26 cellular contexts compared by ENCODE assay signal in the genomic region with DNA sequence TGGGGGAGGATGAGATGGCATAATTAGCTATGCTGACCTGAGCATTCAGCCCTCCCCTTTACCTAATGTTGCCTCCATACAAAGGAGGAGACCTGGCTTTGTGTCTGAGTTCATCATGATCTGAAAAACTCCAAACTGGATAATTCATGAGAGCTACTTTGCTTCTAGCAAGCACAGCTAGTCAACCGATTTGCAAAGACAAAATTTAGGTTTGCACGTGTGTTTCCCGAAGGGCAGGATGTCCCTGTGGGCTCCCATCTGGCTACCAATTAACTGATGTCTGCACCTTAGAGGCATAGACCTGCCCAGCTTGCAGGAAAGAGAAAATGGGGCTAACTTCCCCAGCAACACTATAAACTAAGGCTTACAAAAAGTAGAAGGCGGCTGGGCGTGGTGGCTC. TPM values are rescaled to one million over a fixed set of nuclear protein-coding genes. Genes with fewer than 3 reads are reported as not detected.
"Had no signal": no experiment of that assay in that cellular context is flagged by ENCODE, and none has a peak within 500 bp of the region (broad histone marks: within the 10 kb centered on the region; RNA-seq: fewer than 3 reads in every experiment).

No MANE protein-coding gene starts in this region.

- H3K36me3 ChIP-seq: breast epithelium, colonic mucosa, left ventricle myocardium inferior, transverse colon had no signal

- H3K9me3 ChIP-seq: breast epithelium, colonic mucosa, left ventricle myocardium inferior, transverse colon had no signal

- ATAC-seq: activated T-cell treated with anti-CD3 and anti-CD28 coated beads, Interleukin-2, amount 50 U/mL, for 72 hours; effector memory CD8-positive, alpha-beta T cell; esophagus mucosa; natural killer cell; sciatic nerve; stimulated activated effector memory CD8-positive, alpha-beta T cell treated with anti-CD3 and anti-CD28 coated beads, Interleukin-12 subunit alpha, Interleukin-12 subunit beta, amount 100 ng/mL, for 72 hours had no signal

- H3K4me3 Mint-ChIP-seq: activated CD4-positive, alpha-beta memory T cell treated with anti-CD3 and anti-CD28 coated beads, Interleukin-2, amount 10 ng/mL, durations not matched to agents 7 days and 5 days; activated naive CD4-positive, alpha-beta T cell treated with anti-CD3 and anti-CD28 coated beads for 36 hours; activated naive CD8-positive, alpha-beta T cell treated with anti-CD3 and anti-CD28 coated beads, Interleukin-2, amount 10 ng/mL, durations not matched to agents 7 days and 5 days; activated T-cell treated with anti-CD3 and anti-CD28 coated beads, Interleukin-2, amount 50 U/mL, for 72 hours; effector memory CD8-positive, alpha-beta T cell; mesothelial cell of epicardium; natural killer cell; stimulated activated effector memory CD8-positive, alpha-beta T cell treated with anti-CD3 and anti-CD28 coated beads, Interleukin-12 subunit alpha, Interleukin-12 subunit beta, amount 100 ng/mL, for 72 hours had no signal

- H3K4me3 ChIP-seq: breast epithelium, colonic mucosa, dorsolateral prefrontal cortex, left ventricle myocardium inferior, transverse colon had no signal

- H3K27ac Mint-ChIP-seq: activated CD4-positive, alpha-beta memory T cell treated with anti-CD3 and anti-CD28 coated beads, Interleukin-2, amount 10 ng/mL, durations not matched to agents 7 days and 5 days; activated naive CD4-positive, alpha-beta T cell treated with anti-CD3 and anti-CD28 coated beads for 36 hours; activated naive CD8-positive, alpha-beta T cell treated with anti-CD3 and anti-CD28 coated beads, Interleukin-2, amount 10 ng/mL, durations not matched to agents 7 days and 5 days; activated T-cell treated with anti-CD3 and anti-CD28 coated beads, Interleukin-2, amount 50 U/mL, for 72 hours; effector memory CD8-positive, alpha-beta T cell; mesothelial cell of epicardium; natural killer cell; stimulated activated effector memory CD8-positive, alpha-beta T cell treated with anti-CD3 and anti-CD28 coated beads, Interleukin-12 subunit alpha, Interleukin-12 subunit beta, amount 100 ng/mL, for 72 hours had no signal

- H3K4me1 ChIP-seq: colonic mucosa had no signal

- DNase-seq: activated CD4-positive, alpha-beta memory T cell treated with anti-CD3 and anti-CD28 coated beads, Interleukin-2, amount 10 ng/mL, durations not matched to agents 7 days and 5 days; activated CD4-positive, alpha-beta T cell treated with anti-CD3 and anti-CD28 coated beads for 48 hours; activated effector memory CD4-positive, alpha-beta T cell treated with Interleukin-2 at 50 U/mL for 16 hours; activated naive CD4-positive, alpha-beta T cell treated with anti-CD3 and anti-CD28 coated beads for 36 hours; activated naive CD8-positive, alpha-beta T cell treated with anti-CD3 and anti-CD28 coated beads, Interleukin-2, amount 10 ng/mL, durations not matched to agents 7 days and 5 days; activated T-cell treated with anti-CD3 and anti-CD28 coated beads, Interleukin-2, amount 50 U/mL, for 72 hours; amniotic stem cell; colonic mucosa; dorsolateral prefrontal cortex; effector memory CD8-positive, alpha-beta T cell; hypothalamus; left ventricle myocardium inferior; natural killer cell; small intestine; stimulated activated CD4-positive, alpha-beta T cell treated with anti-CD3 and anti-CD28 coated beads, Interleukin-2, amount 100 ng/mL, for 24 hours; transverse colon had no signal

- H3K27ac ChIP-seq: breast epithelium, colonic mucosa, dorsolateral prefrontal cortex, left ventricle myocardium inferior, transverse colon had no signal

- H3K27me3 ChIP-seq: breast epithelium, colonic mucosa, dorsolateral prefrontal cortex, transverse colon had no signal

- H3K36me3 Mint-ChIP-seq: mesothelial cell of epicardium; natural killer cell; stimulated activated effector memory CD8-positive, alpha-beta T cell treated with anti-CD3 and anti-CD28 coated beads, Interleukin-12 subunit alpha, Interleukin-12 subunit beta, amount 100 ng/mL, for 72 hours had no signal

- H3K9me3 Mint-ChIP-seq: activated CD4-positive, alpha-beta memory T cell treated with anti-CD3 and anti-CD28 coated beads, Interleukin-2, amount 10 ng/mL, durations not matched to agents 7 days and 5 days; activated naive CD4-positive, alpha-beta T cell treated with anti-CD3 and anti-CD28 coated beads for 36 hours; activated T-cell treated with anti-CD3 and anti-CD28 coated beads, Interleukin-2, amount 50 U/mL, for 72 hours; effector memory CD8-positive, alpha-beta T cell; mesothelial cell of epicardium; natural killer cell; stimulated activated effector memory CD8-positive, alpha-beta T cell treated with anti-CD3 and anti-CD28 coated beads, Interleukin-12 subunit alpha, Interleukin-12 subunit beta, amount 100 ng/mL, for 72 hours had no signal

RNA-seq across cellular contexts. Expression of a gene that starts 42.2 kb away (rescaled TPM):
- total RNA-seq: endothelial cell of umbilical vein, frontal cortex, lung microvascular endothelial cell, mesothelial cell of epicardium, osteoblast, renal cortical epithelial cell had no signal
- polyA plus RNA-seq: endothelial cell of umbilical vein had no signal
